ENCODE assay signal across 21 cellular contexts in the genomic region with DNA sequence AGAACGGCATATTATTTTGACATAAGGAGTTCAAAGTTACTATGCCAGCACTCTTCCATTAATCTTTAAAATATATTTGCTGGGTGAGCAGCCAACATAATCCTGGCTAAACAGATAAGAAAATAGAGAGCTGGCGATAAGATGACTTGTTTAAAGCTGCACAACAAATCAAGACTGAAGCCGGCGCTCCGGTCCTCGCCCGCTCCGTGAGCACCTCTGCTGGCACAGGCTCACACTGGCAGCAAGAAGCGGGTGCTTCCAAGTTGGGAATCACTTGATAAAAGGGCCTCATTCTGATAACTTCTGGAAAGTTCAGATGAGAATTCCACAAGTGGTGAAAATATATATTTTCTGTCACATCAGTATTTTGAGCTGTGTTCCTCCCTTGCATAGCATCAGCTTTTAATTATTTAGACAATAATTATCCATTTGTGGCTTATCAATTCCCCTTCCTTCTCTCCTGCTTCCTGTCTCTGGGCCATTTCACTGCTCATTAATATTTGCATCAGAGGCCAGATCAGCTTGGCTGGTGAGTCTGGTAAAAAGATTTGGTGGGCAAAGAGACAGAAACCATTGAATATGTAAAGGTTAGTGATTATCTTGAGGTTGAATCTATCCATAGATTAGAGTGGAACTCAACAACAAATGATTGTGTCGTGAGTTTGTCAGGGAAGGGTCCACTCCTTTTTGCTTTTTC.
"Had no signal": no experiment of that assay in that cellular context is flagged by ENCODE, and none has a peak within 500 bp of the region (broad histone marks: within the 10 kb centered on the region; RNA-seq: fewer than 3 reads in every experiment).

No MANE protein-coding gene starts in this region.

- H3K36me3 ChIP-seq: breast epithelium, esophagus squamous epithelium, right atrium auricular region had no signal

- H3K9me3 ChIP-seq: breast epithelium, esophagus squamous epithelium, right atrium auricular region had no signal

- H3K27me3 Mint-ChIP-seq: activated naive CD4-positive, alpha-beta T cell treated with anti-CD3 and anti-CD28 coated beads, Interleukin-2, amount 10 ng/mL, durations not matched to agents 7 days and 5 days; activated naive CD8-positive, alpha-beta T cell treated with anti-CD3 and anti-CD28 coated beads, Interleukin-2, amount 50 U/mL, for 24 hours; dendritic cell treated with granulocyte-macrophage colony-stimulating factor and Interleukin-4, amounts not matched to agents 40 ng/mL and 50 ng/mL, for 4 days; stimulated activated naive CD8-positive, alpha-beta T cell treated with anti-CD3 and anti-CD28 coated beads, Interleukin-15, amount 100 ng/mL, for 72 hours; T-cell had no signal

- H3K4me3 ChIP-seq: breast epithelium, esophagus squamous epithelium, right atrium auricular region, SK-N-MC had no signal

- ATAC-seq: activated CD4-positive, CD25-positive, alpha-beta regulatory T cell treated with anti-CD3 and anti-CD28 coated beads, Interleukin-2, amount 50 U/mL, for 24 hours; activated naive CD8-positive, alpha-beta T cell treated with anti-CD3 and anti-CD28 coated beads, Interleukin-2, amount 50 U/mL, for 24 hours; activated T-cell treated with anti-CD3 and anti-CD28 coated beads, Interleukin-2, amount 50 U/mL, for 4 hours; left lobe of liver; stimulated activated naive CD8-positive, alpha-beta T cell treated with anti-CD3 and anti-CD28 coated beads, Interleukin-15, amount 100 ng/mL, for 72 hours; T-cell had no signal

- H3K36me3 Mint-ChIP-seq: activated naive CD4-positive, alpha-beta T cell treated with anti-CD3 and anti-CD28 coated beads, Interleukin-2, amount 10 ng/mL, durations not matched to agents 7 days and 5 days; T-cell had no signal

- H3K27me3 ChIP-seq: breast epithelium, esophagus squamous epithelium, right atrium auricular region had no signal

- H3K27ac Mint-ChIP-seq: activated naive CD4-positive, alpha-beta T cell treated with anti-CD3 and anti-CD28 coated beads, Interleukin-2, amount 10 ng/mL, durations not matched to agents 7 days and 5 days; activated naive CD8-positive, alpha-beta T cell treated with anti-CD3 and anti-CD28 coated beads, Interleukin-2, amount 50 U/mL, for 24 hours; dendritic cell treated with granulocyte-macrophage colony-stimulating factor and Interleukin-4, amounts not matched to agents 40 ng/mL and 50 ng/mL, for 4 days; stimulated activated naive CD8-positive, alpha-beta T cell treated with anti-CD3 and anti-CD28 coated beads, Interleukin-15, amount 100 ng/mL, for 72 hours; T-cell had no signal

- H3K4me3 Mint-ChIP-seq: activated naive CD4-positive, alpha-beta T cell treated with anti-CD3 and anti-CD28 coated beads, Interleukin-2, amount 10 ng/mL, durations not matched to agents 7 days and 5 days; activated naive CD8-positive, alpha-beta T cell treated with anti-CD3 and anti-CD28 coated beads, Interleukin-2, amount 50 U/mL, for 24 hours; activated T-cell treated with anti-CD3 and anti-CD28 coated beads, Interleukin-2, amount 50 U/mL, for 4 hours; dendritic cell treated with granulocyte-macrophage colony-stimulating factor and Interleukin-4, amounts not matched to agents 40 ng/mL and 50 ng/mL, for 4 days; stimulated activated naive CD8-positive, alpha-beta T cell treated with anti-CD3 and anti-CD28 coated beads, Interleukin-15, amount 100 ng/mL, for 72 hours; T-cell had no signal

- H3K27ac ChIP-seq: breast epithelium, esophagus squamous epithelium, right atrium auricular region, SK-N-MC had no signal

- DNase-seq: activated CD4-positive, alpha-beta T cell treated with anti-CD3 and anti-CD28 coated beads, Interleukin-2, amount 50 U/mL, for 1 hour; activated CD8-positive, alpha-beta memory T cell treated with anti-CD3 and anti-CD28 coated beads, Interleukin-2, amount 50 U/mL, for 4 hours; activated naive CD4-positive, alpha-beta T cell treated with anti-CD3 and anti-CD28 coated beads, Interleukin-2, amount 10 ng/mL, durations not matched to agents 7 days and 5 days; activated naive CD8-positive, alpha-beta T cell treated with anti-CD3 and anti-CD28 coated beads, Interleukin-2, amount 50 U/mL, for 24 hours; activated T-cell treated with anti-CD3 and anti-CD28 coated beads, Interleukin-2, amount 50 U/mL, for 4 hours; effector CD8-positive, alpha-beta T cell; esophagus squamous epithelium; hypothalamus; kidney; midbrain; occipital lobe; stimulated activated CD4-positive, alpha-beta T cell treated with anti-CD3 and anti-CD28 coated beads, Interleukin-2, amount 100 ng/mL, for 48 hours; stimulated activated naive CD8-positive, alpha-beta T cell treated with anti-CD3 and anti-CD28 coated beads, Interleukin-15, amount 100 ng/mL, for 72 hours; T-cell; trophoblast cell had no signal

- H3K9me3 Mint-ChIP-seq: activated naive CD4-positive, alpha-beta T cell treated with anti-CD3 and anti-CD28 coated beads, Interleukin-2, amount 10 ng/mL, durations not matched to agents 7 days and 5 days; activated naive CD8-positive, alpha-beta T cell treated with anti-CD3 and anti-CD28 coated beads, Interleukin-2, amount 50 U/mL, for 24 hours; dendritic cell treated with granulocyte-macrophage colony-stimulating factor and Interleukin-4, amounts not matched to agents 40 ng/mL and 50 ng/mL, for 4 days; stimulated activated naive CD8-positive, alpha-beta T cell treated with anti-CD3 and anti-CD28 coated beads, Interleukin-15, amount 100 ng/mL, for 72 hours had no signal

- H3K4me1 Mint-ChIP-seq: activated naive CD4-positive, alpha-beta T cell treated with anti-CD3 and anti-CD28 coated beads, Interleukin-2, amount 10 ng/mL, durations not matched to agents 7 days and 5 days; activated naive CD8-positive, alpha-beta T cell treated with anti-CD3 and anti-CD28 coated beads, Interleukin-2, amount 50 U/mL, for 24 hours; stimulated activated naive CD8-positive, alpha-beta T cell treated with anti-CD3 and anti-CD28 coated beads, Interleukin-15, amount 100 ng/mL, for 72 hours; T-cell had no signal

- H3K4me1 ChIP-seq: breast epithelium, esophagus squamous epithelium, right atrium auricular region had no signal
